8 cellular contexts compared by ENCODE assay signal in the genomic region with DNA sequence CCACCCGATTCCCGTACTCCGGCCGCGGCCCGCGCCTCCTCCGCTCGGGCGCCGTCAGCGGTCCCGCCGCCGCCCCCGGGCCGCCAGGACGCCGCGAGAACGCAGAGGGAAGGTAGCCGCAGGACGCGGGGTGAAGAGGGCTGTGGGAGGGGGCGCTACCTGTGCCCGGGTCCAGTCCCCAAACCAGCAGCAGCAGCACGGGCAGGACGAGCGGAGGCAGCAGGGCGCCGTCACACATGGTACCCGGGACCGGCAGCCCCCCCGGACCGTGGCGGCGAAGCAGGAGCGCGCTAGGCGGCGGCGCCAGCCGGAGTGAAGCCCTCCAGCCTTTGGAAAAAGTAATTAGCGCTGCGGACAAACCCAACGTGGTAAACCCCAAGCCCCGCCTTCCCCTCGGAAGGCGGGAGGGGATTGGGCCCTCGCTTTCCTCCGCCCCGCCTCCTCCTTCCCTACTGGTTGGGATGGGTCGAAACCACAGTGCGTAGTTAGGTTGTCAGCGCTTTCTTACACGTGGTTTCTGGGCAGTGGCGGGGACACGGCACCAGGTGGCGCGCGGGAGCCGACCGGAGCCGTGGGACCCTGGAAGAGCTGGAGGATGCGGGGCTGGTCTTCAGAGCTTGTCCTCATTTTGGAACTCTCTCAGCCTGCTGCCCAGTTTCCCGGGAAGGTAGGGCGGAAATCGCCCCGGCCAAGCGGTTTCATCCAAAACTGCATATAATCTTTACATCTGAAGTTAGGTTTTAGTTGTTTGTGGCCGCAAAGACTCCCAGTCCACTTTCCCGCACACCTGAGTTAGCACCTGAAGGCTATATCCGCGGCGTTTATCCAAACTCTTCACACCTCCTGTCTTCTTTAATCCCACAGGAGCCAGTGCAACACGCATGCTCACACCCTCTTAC. TPM values are rescaled to one million over a fixed set of nuclear protein-coding genes. Genes with fewer than 3 reads are reported as not detected.
A peak's percentile ranks its signal among the peaks of the same experiment; 100 is the strongest.
DNase-seq lines count a peak whose midpoint lies in the region; ATAC-seq and TF ChIP-seq lines count a peak whose summit lies in the region.

A gene with protein sequence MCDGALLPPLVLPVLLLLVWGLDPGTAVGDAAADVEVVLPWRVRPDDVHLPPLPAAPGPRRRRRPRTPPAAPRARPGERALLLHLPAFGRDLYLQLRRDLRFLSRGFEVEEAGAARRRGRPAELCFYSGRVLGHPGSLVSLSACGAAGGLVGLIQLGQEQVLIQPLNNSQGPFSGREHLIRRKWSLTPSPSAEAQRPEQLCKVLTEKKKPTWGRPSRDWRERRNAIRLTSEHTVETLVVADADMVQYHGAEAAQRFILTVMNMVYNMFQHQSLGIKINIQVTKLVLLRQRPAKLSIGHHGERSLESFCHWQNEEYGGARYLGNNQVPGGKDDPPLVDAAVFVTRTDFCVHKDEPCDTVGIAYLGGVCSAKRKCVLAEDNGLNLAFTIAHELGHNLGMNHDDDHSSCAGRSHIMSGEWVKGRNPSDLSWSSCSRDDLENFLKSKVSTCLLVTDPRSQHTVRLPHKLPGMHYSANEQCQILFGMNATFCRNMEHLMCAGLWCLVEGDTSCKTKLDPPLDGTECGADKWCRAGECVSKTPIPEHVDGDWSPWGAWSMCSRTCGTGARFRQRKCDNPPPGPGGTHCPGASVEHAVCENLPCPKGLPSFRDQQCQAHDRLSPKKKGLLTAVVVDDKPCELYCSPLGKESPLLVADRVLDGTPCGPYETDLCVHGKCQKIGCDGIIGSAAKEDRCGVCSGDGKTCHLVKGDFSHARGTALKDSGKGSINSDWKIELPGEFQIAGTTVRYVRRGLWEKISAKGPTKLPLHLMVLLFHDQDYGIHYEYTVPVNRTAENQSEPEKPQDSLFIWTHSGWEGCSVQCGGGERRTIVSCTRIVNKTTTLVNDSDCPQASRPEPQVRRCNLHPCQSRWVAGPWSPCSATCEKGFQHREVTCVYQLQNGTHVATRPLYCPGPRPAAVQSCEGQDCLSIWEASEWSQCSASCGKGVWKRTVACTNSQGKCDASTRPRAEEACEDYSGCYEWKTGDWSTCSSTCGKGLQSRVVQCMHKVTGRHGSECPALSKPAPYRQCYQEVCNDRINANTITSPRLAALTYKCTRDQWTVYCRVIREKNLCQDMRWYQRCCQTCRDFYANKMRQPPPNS (minus strand): TSS at position 314 of the 899 bp plus-strand sequence. CDS start 76 bp downstream, at position 238.

- peak within 1 kb of the TSS; percentile 69 to 83 (median 76) for H3K4me3 ChIP-seq in BLaER1 treated with 17β-estradiol and CSF1 and Interleukin-3, amounts not matched to agents 10 nM and 100 nM
- peak within 1 kb of the TSS; percentile 90 for H3K4me3 ChIP-seq in PC-3 (ENCODE audit: low read length)
- peak within 1 kb of the TSS; percentile 36 for H3K4me3 ChIP-seq in fibroblast of mammary gland (ENCODE audit: control insufficient read depth, low read depth, low read length)
- peak within 1 kb of the TSS; percentile 69 for H3K4me3 ChIP-seq in naive thymus-derived CD4-positive, alpha-beta T cell (ENCODE audit: low read length)

- peaks cover 22 to 42% (median 32%) of the 10 kb centered on the region in 11 experiments for H3K27me3 ChIP-seq in BLaER1 treated with 17β-estradiol and CSF1 and Interleukin-3, amounts not matched to agents 10 nM and 100 nM
- H3K27me3 ChIP-seq in PC-3 (ENCODE audit: low read length), result no peaks in the 10 kb centered on the region
- H3K27me3 ChIP-seq in naive thymus-derived CD4-positive, alpha-beta T cell (ENCODE audit: control insufficient read depth in 2 of 2, insufficient read depth in 2 of 2, low read length in 2 of 2), result no peaks in the 10 kb centered on the region

- peak within 1 kb of the TSS; percentile 59 to 88 (median 76) for H3K4me3 Mint-ChIP-seq in naive thymus-derived CD4-positive, alpha-beta T cell

- no peaks in the 10 kb centered on the region for H3K79me2 ChIP-seq in PC-3 (ENCODE audit: low read length)

- H3K9me3 Mint-ChIP-seq in naive thymus-derived CD4-positive, alpha-beta T cell, result no peaks in the 10 kb centered on the region

- peaks cover 0 to 24% (median 8%) of the 10 kb centered on the region in 10 experiments; a peak in 11 of 20 replicates for H3K4me1 ChIP-seq in BLaER1 treated with 17β-estradiol and CSF1 and Interleukin-3, amounts not matched to agents 10 nM and 100 nM
- peaks cover 20% of the 10 kb centered on the region for H3K4me1 ChIP-seq in PC-3 (ENCODE audit: insufficient read depth, low read length)
- peaks cover 4 to 6% of the 10 kb centered on the region in 2 donors for H3K4me1 ChIP-seq in naive thymus-derived CD4-positive, alpha-beta T cell (ENCODE audit: control insufficient read depth in 2 of 2, insufficient read depth in 2 of 2, low read length in 2 of 2)

- peak; percentile 95 for DNase-seq in PC-3
- DNase-seq in activated T-helper 1 cell treated with anti-CD3 and anti-CD28 coated beads, Interleukin-2, amount 50 U/mL, for 16 hours (ENCODE audit: low read depth in 1 of 2, low spot score in 1 of 2), result peak; percentile 87 to 88
- peak; percentile 89 for DNase-seq in fibroblast of mammary gland (ENCODE audit: low read depth)
- peak; percentile 80 to 96 (median 94) for DNase-seq in naive thymus-derived CD4-positive, alpha-beta T cell
- DNase-seq in stimulated activated CD8-positive, alpha-beta memory T cell treated with anti-CD3 and anti-CD28 coated beads, Interleukin-7, amount 100 ng/mL, for 4 hours (ENCODE audit: low read depth in 2 of 2), result peak; percentile 92 to 93

- no peaks in the 10 kb centered on the region for H3K36me3 ChIP-seq in BLaER1 treated with 17β-estradiol and CSF1 and Interleukin-3, amounts not matched to agents 10 nM and 100 nM
- no peaks in the 10 kb centered on the region for H3K36me3 ChIP-seq in PC-3 (ENCODE audit: low read depth, low read length)
- H3K36me3 ChIP-seq in naive thymus-derived CD4-positive, alpha-beta T cell (ENCODE audit: control insufficient read depth in 2 of 3, insufficient read depth in 3 of 3, low read length in 3 of 3), result no peaks in the 10 kb centered on the region

- H3K27ac Mint-ChIP-seq in naive thymus-derived CD4-positive, alpha-beta T cell, result peak within 1 kb of the TSS in 6 of 9 donors; percentile 6 to 76 (median 29)

- BruUV-seq in PC-3 (replicated peaks; lab: Mats Ljungman, UMichigan), result no TSS peak

- peaks cover 7 to 36% (median 28%) of the 10 kb centered on the region in 7 donors for H3K4me1 Mint-ChIP-seq in naive thymus-derived CD4-positive, alpha-beta T cell

- peak within 1 kb of the TSS; percentile 96 for H2AFZ ChIP-seq in PC-3 (ENCODE audit: low read length)

- POLR2A ChIA-PET in PC-3 (lab: Charles Lee; ENCODE audit: unreplicated experiment), result interaction anchor here (0.6 kb wide), 2 partner anchors 231 to 616 kb away, joined by 3 read pairs; no protein-coding TSS in a partner anchor
- POLR2A ChIA-PET in naive thymus-derived CD4-positive, alpha-beta T cell (lab: Charles Lee), result interaction anchor here (0.8 to 2.1 kb wide), 3 partner anchors 8 to 255 kb away, joined by 3 to 6 read pairs (median 3); no protein-coding TSS in a partner anchor

- intact Hi-C loops in PC-3 (cut with micrococcal nuclease), result loop anchor here (1.0 kb wide), 1 partner anchor 41 kb away; no protein-coding TSS in a partner anchor
- intact Hi-C loops in naive thymus-derived CD4-positive, alpha-beta T cell (cut with micrococcal nuclease), result loop anchor here (1.0 to 10.0 kb wide), 13 partner anchors 8 to 1310 kb away; a partner anchor contains a TSS

- peaks cover 0 to 3% (median 0%) of the 10 kb centered on the region in 5 donors for H3K36me3 Mint-ChIP-seq in naive thymus-derived CD4-positive, alpha-beta T cell

- H3K9me3 ChIP-seq in BLaER1 treated with 17β-estradiol and CSF1 and Interleukin-3, amounts not matched to agents 10 nM and 100 nM (replicated peaks in 1 of 11), result no peaks in the 10 kb centered on the region
- no peaks in the 10 kb centered on the region for H3K9me3 ChIP-seq in PC-3 (ENCODE audit: low read length)
- H3K9me3 ChIP-seq in naive thymus-derived CD4-positive, alpha-beta T cell (ENCODE audit: control insufficient read depth in 2 of 3, low read length in 3 of 3), result no peaks in the 10 kb centered on the region

- peak within 1 kb of the TSS; percentile 92 to 100 (median 98) for H3K4me2 ChIP-seq in BLaER1 treated with 17β-estradiol and CSF1 and Interleukin-3, amounts not matched to agents 10 nM and 100 nM
- peak within 1 kb of the TSS; percentile 97 for H3K4me2 ChIP-seq in PC-3 (ENCODE audit: low read length)

- TF ChIP-seq CTCF in PC-3 (conservative IDR thresholded peaks at IDR 0.05; ENCODE audit: low read depth, low read length) (peak; percentile 86), fibroblast of mammary gland (conservative IDR thresholded peaks at IDR 0.05; ENCODE audit: control insufficient read depth, insufficient read depth, low read depth, low read length) (peak; percentile 63)

- H3F3A ChIP-seq in PC-3 (ENCODE audit: low read length, unreplicated experiment), result no peaks in the 10 kb centered on the region

- H4K20me1 ChIP-seq in BLaER1 treated with 17β-estradiol and CSF1 and Interleukin-3, amounts not matched to agents 10 nM and 100 nM, result peaks cover 0 to 27% (median 12%) of the 10 kb centered on the region in 11 experiments; a peak in 12 of 22 replicates
- no peaks in the 10 kb centered on the region for H4K20me1 ChIP-seq in PC-3 (ENCODE audit: low read length)

- CTCF ChIA-PET in PC-3 (lab: Charles Lee), result interaction anchor here (1.0 to 1.2 kb wide), 2 partner anchors 9 to 416 kb away, joined by 4 to 8 read pairs; no protein-coding TSS in a partner anchor
- CTCF ChIA-PET in naive thymus-derived CD4-positive, alpha-beta T cell (lab: Charles Lee), result interaction anchor here (0.6 to 2.0 kb wide), 10 partner anchors 9 to 531 kb away, joined by 3 to 12 read pairs (median 4); no protein-coding TSS in a partner anchor

- ATAC-seq in GM19397 (IDR thresholded peaks at IDR 0.05; ENCODE audit: unreplicated experiment), result peak; percentile 90
- peak; percentile 81 for ATAC-seq in HG03558 (IDR thresholded peaks at IDR 0.05; ENCODE audit: extremely low read depth, unreplicated experiment)
- peak; percentile 87 for ATAC-seq in PC-3
- ATAC-seq in naive thymus-derived CD4-positive, alpha-beta T cell, result peak; percentile 98

- no peaks in the 10 kb centered on the region for H3K9me2 ChIP-seq in PC-3 (replicated peaks; ENCODE audit: low read length)

- H3K27me3 Mint-ChIP-seq in naive thymus-derived CD4-positive, alpha-beta T cell, result peaks cover 0 to 57% (median 4%) of the 10 kb centered on the region in 5 donors

- peak within 1 kb of the TSS in 1 of 11 experiments; percentile 12; a peak in 2 of 22 replicates for H3K27ac ChIP-seq in BLaER1 treated with 17β-estradiol and CSF1 and Interleukin-3, amounts not matched to agents 10 nM and 100 nM
- H3K27ac ChIP-seq in PC-3 (ENCODE audit: low read length), result no peak within 1 kb of the TSS
- peak within 1 kb of the TSS; percentile 76 for H3K27ac ChIP-seq in naive thymus-derived CD4-positive, alpha-beta T cell (ENCODE audit: low read depth, low read length)

- peak within 1 kb of the TSS; percentile 50 to 79 (median 67) for H3K9ac ChIP-seq in BLaER1 treated with 17β-estradiol and CSF1 and Interleukin-3, amounts not matched to agents 10 nM and 100 nM
- peak within 1 kb of the TSS; percentile 51; the same call in 1 of the 2 replicates for H3K9ac ChIP-seq in PC-3 (ENCODE audit: low read length)

RNA-seq across cellular contexts. Expression of the gene that starts here (rescaled TPM):
- 5.5 and 6.9 TPM in 2 replicates for total RNA-seq in PC-3 (2014; rRNA removed)
- total RNA-seq in naive thymus-derived CD4-positive, alpha-beta T cell, result 10 to 100 TPM in 2 of 5 experiments, 1 to 10 TPM in 3; 2.0 to 13.5 (median 3.2) TPM
- polyA plus RNA-seq in naive thymus-derived CD4-positive, alpha-beta T cell, result 1 to 10 TPM; 1.5 to 5.3 TPM

Comparison
In these comparisons a context has a peak if more than half of its experiments do, and no peak if none do; other contexts are left out.
1. H3K4me3 ChIP-seq: peak in every context shown above with its lines; median percentile 90 in PC-3; 76 in BLaER1 treated with 17β-estradiol and CSF1 and Interleukin-3, amounts not matched to agents 10 nM and 100 nM; 69 in naive thymus-derived CD4-positive, alpha-beta T cell; 36 in fibroblast of mammary gland.